11 cellular contexts compared by ENCODE assay signal in genomic region chr3:134369861-134370596, GRCh38. TPM values are rescaled to one million over a fixed set of nuclear protein-coding genes. Genes with fewer than 3 reads are reported as not detected.
A peak's percentile ranks its signal among the peaks of the same experiment; 100 is the strongest.
DNase-seq lines count a peak whose midpoint lies in the region; TF ChIP-seq lines count a peak whose summit lies in the region.
"Had no signal": no experiment of that assay in that cellular context is flagged by ENCODE, and none has a peak within 500 bp of the region (broad histone marks: within the 10 kb centered on the region; RNA-seq: fewer than 3 reads in every experiment).

No MANE protein-coding gene starts in this region.

- no peak for TF ChIP-seq POLR2A in transverse colon (IDR thresholded peaks at IDR 0.05)

- TF ChIP-seq CTCF in endothelial cell (IDR thresholded peaks at IDR 0.05; ENCODE audit: unreplicated experiment): no peak
- no peak for TF ChIP-seq CTCF in transverse colon (IDR thresholded peaks at IDR 0.05)

- H3K4me1 ChIP-seq in muscle layer of duodenum (ENCODE audit: control insufficient read depth in 1 of 2, insufficient read depth in 2 of 2, low read length in 2 of 2): peaks cover 32 to 81% of the 10 kb centered on the region in 2 donors
- H3K4me1 ChIP-seq in transverse colon: peaks cover 36 to 92% (median 56%) of the 10 kb centered on the region in 4 donors

- TF ChIP-seq EP300 in transverse colon (IDR thresholded peaks at IDR 0.05; ENCODE audit: low read depth): no peak

- DNase-seq in DMS 273 (lab: John Stamatoyannopoulos, UW; ENCODE audit: unreplicated experiment): peak; percentile 31
- DNase-seq in DMS 273 treated with DMSO at 0.1 percent for 48 hours (lab: John Stamatoyannopoulos, UW): no peak
- no peak for DNase-seq in endothelial cell (ENCODE audit: low spot score)
- DNase-seq in transverse colon: no peak
- no peak for DNase-seq in NCI-H82 treated with DMSO at 0.1 percent for 48 hours (lab: John Stamatoyannopoulos, UW; ENCODE audit: unreplicated experiment)
- no peak for DNase-seq in activated CD4-positive, alpha-beta memory T cell treated with anti-CD3 and anti-CD28 coated beads, Interleukin-2, amount 10 ng/mL, durations not matched to agents 7 days and 5 days
- no peak for DNase-seq in HUDEP-2 (lab: John Stamatoyannopoulos, UW; ENCODE audit: unreplicated experiment in 76 of 76)
- DNase-seq: NCI-H345 had no signal

- H3K4me3 ChIP-seq in muscle layer of duodenum (ENCODE audit: low read depth in 1 of 2, low read length in 2 of 2) (no peak overlapping the region), transverse colon (no peak overlapping the region)

- no peaks in the 10 kb centered on the region for H3K9me3 Mint-ChIP-seq in endothelial cell (ENCODE audit: unreplicated experiment)
- no peaks in the 10 kb centered on the region for H3K9me3 Mint-ChIP-seq in activated CD4-positive, alpha-beta memory T cell treated with anti-CD3 and anti-CD28 coated beads, Interleukin-2, amount 10 ng/mL, durations not matched to agents 7 days and 5 days

- H3K36me3 ChIP-seq in muscle layer of duodenum (ENCODE audit: control insufficient read depth in 1 of 2, insufficient read depth in 2 of 2, low read length in 2 of 2) (peaks cover 40 to 53% of the 10 kb centered on the region in 2 donors), transverse colon (peaks cover 0 to 8% (median 0%) of the 10 kb centered on the region in 4 donors)

- H3K27ac Mint-ChIP-seq in endothelial cell (ENCODE audit: unreplicated experiment): peak overlapping the region; percentile 96
- no peak overlapping the region for H3K27ac Mint-ChIP-seq in activated CD4-positive, alpha-beta memory T cell treated with anti-CD3 and anti-CD28 coated beads, Interleukin-2, amount 10 ng/mL, durations not matched to agents 7 days and 5 days

- intact Hi-C loops in transverse colon (cut with DNase I; ENCODE audit: low total_unique reads): loop anchor here (5.0 to 10.0 kb wide), 2 partner anchors 58 to 105 kb away; no protein-coding TSS in a partner anchor

- peaks cover 30% of the 10 kb centered on the region for H3K36me3 Mint-ChIP-seq in endothelial cell (ENCODE audit: low read depth, unreplicated experiment)
- no peaks in the 10 kb centered on the region for H3K36me3 Mint-ChIP-seq in activated CD4-positive, alpha-beta memory T cell treated with anti-CD3 and anti-CD28 coated beads, Interleukin-2, amount 10 ng/mL, durations not matched to agents 7 days and 5 days (ENCODE audit: low read depth)

- in situ Hi-C loops in transverse colon (cut with MboI; ENCODE audit: low pct_ligation_motif_present in 1 of 4, low pct_unique_long_range_greater_than_20kb in 1 of 4, low sequenced_read_pairs in 3 of 4): loop anchor here in 2 of 4 donors (10.0 kb wide), 3 partner anchors 55 to 105 kb away; no protein-coding TSS in a partner anchor

- H3K27me3 Mint-ChIP-seq in endothelial cell (ENCODE audit: unreplicated experiment): peaks cover 26% of the 10 kb centered on the region
- peaks cover 26% of the 10 kb centered on the region for H3K27me3 Mint-ChIP-seq in activated CD4-positive, alpha-beta memory T cell treated with anti-CD3 and anti-CD28 coated beads, Interleukin-2, amount 10 ng/mL, durations not matched to agents 7 days and 5 days

- H3K27me3 ChIP-seq in muscle layer of duodenum (ENCODE audit: low read depth, low read length): no peaks in the 10 kb centered on the region
- H3K27me3 ChIP-seq in transverse colon: peaks cover 2% of the 10 kb centered on the region

- CTCF ChIA-PET in activated CD4-positive, alpha-beta memory T cell treated with anti-CD3 and anti-CD28 coated beads, Interleukin-2, amount 10 ng/mL, durations not matched to agents 7 days and 5 days (lab: Charles Lee): no interaction called here

- H3K4me1 Mint-ChIP-seq in endothelial cell (ENCODE audit: unreplicated experiment): peaks cover 54% of the 10 kb centered on the region
- H3K4me1 Mint-ChIP-seq in activated CD4-positive, alpha-beta memory T cell treated with anti-CD3 and anti-CD28 coated beads, Interleukin-2, amount 10 ng/mL, durations not matched to agents 7 days and 5 days: peaks cover 12% of the 10 kb centered on the region

- H3K4me3 Mint-ChIP-seq in endothelial cell (ENCODE audit: unreplicated experiment): peak overlapping the region; percentile 69
- no peak overlapping the region for H3K4me3 Mint-ChIP-seq in activated CD4-positive, alpha-beta memory T cell treated with anti-CD3 and anti-CD28 coated beads, Interleukin-2, amount 10 ng/mL, durations not matched to agents 7 days and 5 days

- peak overlapping the region; percentile 87 for H3K27ac ChIP-seq in muscle layer of duodenum (ENCODE audit: low read length)
- peak overlapping the region; percentile 61 to 99 (median 96) for H3K27ac ChIP-seq in transverse colon
- H3K27ac ChIP-seq: 22Rv1, KMS-11 had no signal

- POLR2A ChIA-PET in activated CD4-positive, alpha-beta memory T cell treated with anti-CD3 and anti-CD28 coated beads, Interleukin-2, amount 10 ng/mL, durations not matched to agents 7 days and 5 days (lab: Charles Lee): no interaction called here

- WGBS in transverse colon (ENCODE audit: low coverage in 1 of 2), 2 donors: 81% methylated on average over 2 of the region's 2 CpGs; no CpG with 5 or more reads in 1 of the 2 donors

- H3K9me3 ChIP-seq in muscle layer of duodenum (ENCODE audit: control insufficient read depth in 1 of 2, low read length in 2 of 2): no peaks in the 10 kb centered on the region
- no peaks in the 10 kb centered on the region for H3K9me3 ChIP-seq in transverse colon

RNA-seq across cellular contexts. Expression of gene AMOTL2, which starts 4.2 kb away (rescaled TPM):
- total RNA-seq in endothelial cell (ENCODE audit: unreplicated experiment) (46.5 TPM), transverse colon (10 to 100 TPM; 14.5 to 50.9 (median 23.8) TPM)
- total RNA-seq in activated CD4-positive, alpha-beta memory T cell treated with anti-CD3 and anti-CD28 coated beads, Interleukin-2, amount 10 ng/mL, durations not matched to agents 7 days and 5 days: not detected

Comparison
In these comparisons a context has a peak if more than half of its experiments do, and no peak if none do; other contexts are left out.
1. RNA of gene AMOTL2, which starts 4.2 kb away (total RNA-seq): 46.5 TPM in endothelial cell (single experiment) and 14.5 to 50.9 TPM in transverse colon; not detected in activated CD4-positive, alpha-beta memory T cell treated with anti-CD3 and anti-CD28 coated beads, Interleukin-2, amount 10 ng/mL, durations not matched to agents 7 days and 5 days; every median in the first group is over 10 times any median in the second.